Comparison of ENCODE assay signal across 27 cellular contexts in genomic region chr4:150903603-150904002, GRCh38.
"Had no signal": no experiment of that assay in that cellular context is flagged by ENCODE, and none has a peak within 500 bp of the region (broad histone marks: within the 10 kb centered on the region; RNA-seq: fewer than 3 reads in every experiment).

No MANE protein-coding gene starts in this region.

- H3K79me2 ChIP-seq: parathyroid adenoma had no signal

- H3K9ac ChIP-seq: neural progenitor cell, parathyroid adenoma had no signal

- H3K4me3 Mint-ChIP-seq: immature natural killer cell; mesothelial cell of epicardium; naive B cell; natural killer cell; nephron progenitor cell; neural progenitor cell; stimulated activated naive CD8-positive, alpha-beta T cell treated with anti-CD3 and anti-CD28 coated beads, Interleukin-15, Interleukin-2, amounts not matched to agents 100 ng/mL and 50 ng/mL, for 24 hours had no signal

- ATAC-seq: left colon, natural killer cell, right lobe of liver had no signal

- H3K27me3 ChIP-seq: neural progenitor cell, neutrophil, right atrium auricular region, right lobe of liver, suprapubic skin, tibial artery, uterus had no signal

- H3K27ac Mint-ChIP-seq: immature natural killer cell; mesothelial cell of epicardium; naive B cell; neural progenitor cell; stimulated activated naive CD8-positive, alpha-beta T cell treated with anti-CD3 and anti-CD28 coated beads, Interleukin-15, Interleukin-2, amounts not matched to agents 100 ng/mL and 50 ng/mL, for 24 hours had no signal

- H3K4me3 ChIP-seq: left ventricle myocardium inferior, lung, neural progenitor cell, right atrium auricular region, right lobe of liver, smooth muscle cell, suprapubic skin, thoracic aorta, tibial artery, uterus had no signal

- DNase-seq: hypothalamus; immature natural killer cell; kidney; left colon; left ventricle myocardium inferior; mesendoderm; naive B cell; natural killer cell; nephron progenitor cell; occipital lobe; right lobe of liver; stimulated activated CD4-positive, alpha-beta T cell treated with anti-CD3 and anti-CD28 coated beads, Interleukin-1b, Interleukin-23, amount 100 ng/mL, for 48 hours; stimulated activated CD4-positive, alpha-beta T cell treated with anti-CD3 and anti-CD28 coated beads, Interleukin-2, amount 100 ng/mL, for 48 hours; stimulated activated naive CD4-positive, alpha-beta T cell; tibial artery; trophoblast cell; uterus had no signal

- H3K9me3 Mint-ChIP-seq: immature natural killer cell; mesothelial cell of epicardium; natural killer cell; nephron progenitor cell; neural progenitor cell; stimulated activated naive CD8-positive, alpha-beta T cell treated with anti-CD3 and anti-CD28 coated beads, Interleukin-15, Interleukin-2, amounts not matched to agents 100 ng/mL and 50 ng/mL, for 24 hours had no signal

- H3K27me3 Mint-ChIP-seq: naive B cell; stimulated activated naive CD8-positive, alpha-beta T cell treated with anti-CD3 and anti-CD28 coated beads, Interleukin-15, Interleukin-2, amounts not matched to agents 100 ng/mL and 50 ng/mL, for 24 hours had no signal

- H3K36me3 ChIP-seq: neural progenitor cell, right atrium auricular region had no signal

- H3K4me2 ChIP-seq: neural progenitor cell, smooth muscle cell had no signal

- H3K9me3 ChIP-seq: left ventricle myocardium inferior, neutrophil, right atrium auricular region, right lobe of liver, suprapubic skin, thoracic aorta, tibial artery, uterus had no signal

- H3K27ac ChIP-seq: left ventricle myocardium inferior, neural progenitor cell, neutrophil, parathyroid adenoma, right atrium auricular region, right lobe of liver, suprapubic skin, thoracic aorta, tibial artery, uterus had no signal

- H2AFZ ChIP-seq: neural progenitor cell, parathyroid adenoma had no signal

- H3K4me1 ChIP-seq: parathyroid adenoma, right atrium auricular region, right lobe of liver, suprapubic skin, tibial artery had no signal

- H3K4me1 Mint-ChIP-seq: naive B cell had no signal
